In genomic region chrX:150508461-150509367, GRCh38 we compare ENCODE assay signal across 9 cellular contexts. TPM values are rescaled to one million over a fixed set of nuclear protein-coding genes. Genes with fewer than 3 reads are reported as not detected.
DNase-seq lines count a peak whose midpoint lies in the region; ATAC-seq and TF ChIP-seq lines count a peak whose summit lies in the region.
"Had no signal": no experiment of that assay in that cellular context is flagged by ENCODE, and none has a peak within 500 bp of the region (broad histone marks: within the 10 kb centered on the region; RNA-seq: fewer than 3 reads in every experiment).

No MANE protein-coding gene starts in this region.

- no peak for ATAC-seq in natural killer cell treated with Interleukin-12 subunit alpha and Interleukin-12 subunit beta and Interleukin-15 and Interleukin-18, amount 100 ng/mL, for 72 hours
- ATAC-seq in natural killer cell: no peak
- no peak for ATAC-seq in HG02642 (IDR thresholded peaks at IDR 0.05; ENCODE audit: poor library complexity, unreplicated experiment)
- ATAC-seq in HG03159 (IDR thresholded peaks at IDR 0.05; ENCODE audit: unreplicated experiment): no peak

- H3K9me3 ChIP-seq in neuronal stem cell (replicated peaks in 1 of 2; ENCODE audit: control insufficient read depth in 2 of 2, insufficient read depth in 1 of 2, low read depth in 1 of 2, low read length in 2 of 2): no peaks in the 10 kb centered on the region
- no peaks in the 10 kb centered on the region for H3K9me3 ChIP-seq in A673 (ENCODE audit: low read depth, low read length, poor library complexity, severe bottlenecking)

- intact Hi-C loops in natural killer cell (cut with micrococcal nuclease): no loop called here
- intact Hi-C loops in A673 (cut with micrococcal nuclease; ENCODE audit: unreplicated experiment): no loop called here

- no peak overlapping the region for H2BK120ac ChIP-seq in neuronal stem cell (ENCODE audit: low read depth, low read length)

- no peak overlapping the region for H3K27ac ChIP-seq in neuronal stem cell (replicated peaks; ENCODE audit: low read length)
- no peak overlapping the region for H3K27ac ChIP-seq in A673 (ENCODE audit: low read depth, low read length, poor library complexity, severe bottlenecking)

- H3K4me3 ChIP-seq in fibroblast of villous mesenchyme (ENCODE audit: low read depth, low read length) (no peak overlapping the region), neuronal stem cell (ENCODE audit: low read length in 2 of 2) (no peak overlapping the region), A673 (ENCODE audit: low read depth, low read length, poor library complexity, severe bottlenecking) (no peak overlapping the region)

- POLR2A ChIA-PET in A673 (lab: Charles Lee; ENCODE audit: low non-redundant PET): no interaction called here

- no peak overlapping the region for H3K9ac ChIP-seq in neuronal stem cell (ENCODE audit: low read depth, low read length, poor library complexity)

- H4K91ac ChIP-seq in neuronal stem cell (ENCODE audit: low read depth, low read length, poor library complexity): no peak overlapping the region

- no peaks in the 10 kb centered on the region for H3K9me3 Mint-ChIP-seq in natural killer cell treated with Interleukin-12 subunit alpha and Interleukin-12 subunit beta and Interleukin-15 and Interleukin-18, amount 100 ng/mL, for 72 hours
- no peaks in the 10 kb centered on the region for H3K9me3 Mint-ChIP-seq in natural killer cell
- peaks cover 10% of the 10 kb centered on the region for H3K9me3 Mint-ChIP-seq in mesothelial cell of epicardium

- H2AFZ ChIP-seq in neuronal stem cell (ENCODE audit: low read length): no peak overlapping the region

- peak; percentile 54 for DNase-seq in natural killer cell treated with Interleukin-12 subunit alpha and Interleukin-12 subunit beta and Interleukin-15 and Interleukin-18, amount 100 ng/mL, for 72 hours (ENCODE audit: low spot score)
- DNase-seq in natural killer cell (no peak), fibroblast of villous mesenchyme (ENCODE audit: low read depth) (peak; percentile 16), neuronal stem cell (ENCODE audit: low spot score) (no peak), mesothelial cell of epicardium (ENCODE audit: low spot score in 2 of 2, unreplicated experiment in 2 of 2) (no peak), A673 (ENCODE audit: low spot score) (no peak)
- DNase-seq: GOT3 had no signal

- no peaks in the 10 kb centered on the region for H3K79me1 ChIP-seq in neuronal stem cell (ENCODE audit: low read depth, low read length)

- no peak overlapping the region for H3K4ac ChIP-seq in neuronal stem cell (ENCODE audit: low read length)

- H2BK5ac ChIP-seq in neuronal stem cell (ENCODE audit: low read length): no peak overlapping the region

- H2BK15ac ChIP-seq in neuronal stem cell (ENCODE audit: low read length): no peak overlapping the region

- no peak overlapping the region for H3K4me3 Mint-ChIP-seq in natural killer cell treated with Interleukin-12 subunit alpha and Interleukin-12 subunit beta and Interleukin-15 and Interleukin-18, amount 100 ng/mL, for 72 hours
- H3K4me3 Mint-ChIP-seq in natural killer cell: no peak overlapping the region
- no peak overlapping the region for H3K4me3 Mint-ChIP-seq in mesothelial cell of epicardium

- no peaks in the 10 kb centered on the region for H3K36me3 Mint-ChIP-seq in natural killer cell treated with Interleukin-12 subunit alpha and Interleukin-12 subunit beta and Interleukin-15 and Interleukin-18, amount 100 ng/mL, for 72 hours
- H3K36me3 Mint-ChIP-seq in natural killer cell (no peaks in the 10 kb centered on the region), mesothelial cell of epicardium (no peaks in the 10 kb centered on the region)

- H3K14ac ChIP-seq in neuronal stem cell (ENCODE audit: low read length): no peak overlapping the region

- H2AK5ac ChIP-seq in neuronal stem cell (ENCODE audit: low read depth, low read length): peak overlapping the region; percentile 61

- H3K36me3 ChIP-seq in neuronal stem cell (replicated peaks in 1 of 2; ENCODE audit: control insufficient read depth in 2 of 2, insufficient read depth in 2 of 2, low read length in 2 of 2) (no peaks in the 10 kb centered on the region), A673 (ENCODE audit: insufficient read depth, low read length, poor library complexity, severe bottlenecking) (no peaks in the 10 kb centered on the region)

- BruUV-seq in A673 (replicated peaks; lab: Mats Ljungman, UMichigan): no TSS peak

- no peak overlapping the region for H3K23ac ChIP-seq in neuronal stem cell (ENCODE audit: low read depth, low read length, poor library complexity)

- CTCF ChIA-PET in A673 (lab: Charles Lee): no interaction called here

- H4K8ac ChIP-seq in neuronal stem cell (ENCODE audit: low read depth, low read length): no peak overlapping the region

- H3K4me1 ChIP-seq in neuronal stem cell (ENCODE audit: control insufficient read depth in 2 of 2, insufficient read depth in 1 of 2, low read depth in 1 of 2, low read length in 2 of 2) (peaks cover 8 to 27% of the 10 kb centered on the region in 2 donors), A673 (ENCODE audit: insufficient read depth, low read length, poor library complexity, severe bottlenecking) (no peaks in the 10 kb centered on the region)

- H3K27ac Mint-ChIP-seq in natural killer cell treated with Interleukin-12 subunit alpha and Interleukin-12 subunit beta and Interleukin-15 and Interleukin-18, amount 100 ng/mL, for 72 hours: no peak overlapping the region
- H3K27ac Mint-ChIP-seq in natural killer cell (no peak overlapping the region), mesothelial cell of epicardium (no peak overlapping the region)

- H3K4me2 ChIP-seq in neuronal stem cell (ENCODE audit: insufficient read depth, low read length, poor library complexity, severe bottlenecking): no peak overlapping the region

- no peak overlapping the region for H2BK12ac ChIP-seq in neuronal stem cell (ENCODE audit: low read length)

- peaks cover 0 to 11% of the 10 kb centered on the region in 2 donors for H3K27me3 Mint-ChIP-seq in natural killer cell treated with Interleukin-12 subunit alpha and Interleukin-12 subunit beta and Interleukin-15 and Interleukin-18, amount 100 ng/mL, for 72 hours
- no peaks in the 10 kb centered on the region for H3K27me3 Mint-ChIP-seq in natural killer cell (ENCODE audit: low read depth in 2 of 2)
- peaks cover 21% of the 10 kb centered on the region for H3K27me3 Mint-ChIP-seq in mesothelial cell of epicardium (ENCODE audit: low read depth)

- no peaks in the 10 kb centered on the region for H3K27me3 ChIP-seq in neuronal stem cell (ENCODE audit: control insufficient read depth in 3 of 3, insufficient read depth in 3 of 3, low read depth in 1 of 3, low read length in 3 of 3)
- no peaks in the 10 kb centered on the region for H3K27me3 ChIP-seq in A673 (replicated peaks; ENCODE audit: insufficient read depth, low read depth, low read length, poor library complexity)

- H3K4me1 Mint-ChIP-seq in natural killer cell treated with Interleukin-12 subunit alpha and Interleukin-12 subunit beta and Interleukin-15 and Interleukin-18, amount 100 ng/mL, for 72 hours (ENCODE audit: low read depth in 2 of 2): no peaks in the 10 kb centered on the region
- H3K4me1 Mint-ChIP-seq in natural killer cell (no peaks in the 10 kb centered on the region), mesothelial cell of epicardium (peaks cover 4% of the 10 kb centered on the region)

- no peak overlapping the region for H3K18ac ChIP-seq in neuronal stem cell (ENCODE audit: low read length)

- no CpG with 5 or more reads among the region's 16 CpGs for WGBS in neuronal stem cell (ENCODE audit: extremely low coverage in 2 of 2, insufficient read length in 2 of 2, insufficient replicate concordance in 1 of 2), 2 donors

- TF ChIP-seq CTCF in natural killer cell (IDR thresholded peaks at IDR 0.05) (no peak), fibroblast of villous mesenchyme (IDR thresholded peaks at IDR 0.05; ENCODE audit: insufficient read depth, low read depth, low read length) (no peak), mesothelial cell of epicardium (IDR thresholded peaks at IDR 0.05; ENCODE audit: unreplicated experiment) (no peak), A673 (conservative IDR thresholded peaks at IDR 0.05; ENCODE audit: low read depth, low read length) (no peak)

RNA-seq across cellular contexts. Expression of gene MTM1, which starts 59.7 kb away (rescaled TPM):
- total RNA-seq in natural killer cell treated with Interleukin-12 subunit alpha and Interleukin-12 subunit beta and Interleukin-15 and Interleukin-18, amount 100 ng/mL, for 72 hours: 10 to 100 TPM in 1 of 2 donors, 1 to 10 TPM in 1; 9.1 to 10.8 TPM
- total RNA-seq in natural killer cell (10 to 100 TPM in 1 of 3 donors, 1 to 10 TPM in 2; 4.8 to 16.6 (median 6.1) TPM), fibroblast of villous mesenchyme (8.4 and 13.4 TPM in 2 replicates), mesothelial cell of epicardium (8.9 to 10.9 TPM (median 9.2 TPM) in 3 replicates), A673 (2021) (7.1 and 9.4 TPM in 2 replicates)
- polyA plus RNA-seq in neuronal stem cell (2013, experiment 1 of 2): 4.0 TPM
- polyA plus RNA-seq in neuronal stem cell (2013, experiment 2 of 2): 3.9 TPM

Comparison
In these comparisons a context has a peak if more than half of its experiments do, and no peak if none do; other contexts are left out.
1. DNase-seq: peak in natural killer cell treated with Interleukin-12 subunit alpha and Interleukin-12 subunit beta and Interleukin-15 and Interleukin-18, amount 100 ng/mL, for 72 hours (single experiment) and fibroblast of villous mesenchyme (single experiment); none in natural killer cell (single experiment), neuronal stem cell (single experiment), mesothelial cell of epicardium (0 of 2) and A673 (single experiment).